9 cellular contexts compared by ENCODE assay signal in genomic region chr3:113626513-113627371, GRCh38.
DNase-seq lines count a peak whose midpoint lies in the region; ATAC-seq and TF ChIP-seq lines count a peak whose summit lies in the region.
"Had no signal": no experiment of that assay in that cellular context is flagged by ENCODE, and none has a peak within 500 bp of the region (broad histone marks: within the 10 kb centered on the region; RNA-seq: fewer than 3 reads in every experiment).

No MANE protein-coding gene starts in this region.

- H3K9me3 Mint-ChIP-seq in progenitor cell of endocrine pancreas (ENCODE audit: low read depth): no peaks in the 10 kb centered on the region

- H3K36me3 ChIP-seq in adrenal gland (replicated peaks in 1 of 2): no peaks in the 10 kb centered on the region
- H3K36me3 ChIP-seq: BLaER1 treated with 17β-estradiol and CSF1 and Interleukin-3, amounts not matched to agents 10 nM and 100 nM had no signal

- 21 to 23% (median 22%) methylated on average over 10 of the region's 10 CpGs for WGBS in adrenal gland, 4 donors

- intact Hi-C loops in adrenal gland (cut with DNase I) (loop anchor here in 1 of 2 donors (5.0 kb wide), 1 partner anchor 134 kb away; no protein-coding TSS in a partner anchor), left cardiac atrium (cut with DNase I) (loop anchor here (1.0 to 10.0 kb wide), 2 partner anchors 131 to 132 kb away; no protein-coding TSS in a partner anchor)

- H3K27me3 Mint-ChIP-seq in progenitor cell of endocrine pancreas: peaks cover 36% of the 10 kb centered on the region

- H3K4me1 ChIP-seq in adrenal gland (replicated peaks in 1 of 2): peaks cover 0 to 3% of the 10 kb centered on the region in 2 donors

- peak; percentile 21 to 75 (median 43) for DNase-seq in NCI-H1417 (lab: John Stamatoyannopoulos, UW)
- DNase-seq in NCI-H1417 treated with DMSO at 0.1 percent for 48 hours (lab: John Stamatoyannopoulos, UW): no peak
- DNase-seq in HFF-Myc (ENCODE audit: extremely low read depth, low read depth): peak; percentile 24
- peak; percentile 42 for DNase-seq in NCI-H510A (lab: John Stamatoyannopoulos, UW)
- DNase-seq in adrenal gland: peak; percentile 38 to 81 (median 56)
- DNase-seq in left cardiac atrium: peak; percentile 57
- DNase-seq in progenitor cell of endocrine pancreas (ENCODE audit: low spot score, unreplicated experiment): peak; percentile 11

- no peaks in the 10 kb centered on the region for H3K4me1 Mint-ChIP-seq in progenitor cell of endocrine pancreas (ENCODE audit: low read depth)

- H3K9me3 ChIP-seq in adrenal gland (replicated peaks in 1 of 3): no peaks in the 10 kb centered on the region
- H3K9me3 ChIP-seq: BLaER1 treated with 17β-estradiol and CSF1 and Interleukin-3, amounts not matched to agents 10 nM and 100 nM had no signal

- no peak for TF ChIP-seq POLR2A in adrenal gland (IDR thresholded peaks at IDR 0.05)

- H3K27me3 ChIP-seq in adrenal gland: no peaks in the 10 kb centered on the region
- H3K27me3 ChIP-seq: BLaER1 treated with 17β-estradiol and CSF1 and Interleukin-3, amounts not matched to agents 10 nM and 100 nM had no signal

- H3K36me3 Mint-ChIP-seq in progenitor cell of endocrine pancreas (ENCODE audit: insufficient read depth): no peaks in the 10 kb centered on the region

- H3K4me3 ChIP-seq in HFF-Myc (replicated peaks; ENCODE audit: low read depth, low read length) (no peak overlapping the region), adrenal gland (peak overlapping the region in 1 of 4 donors; percentile 23)
- H3K4me3 ChIP-seq: BLaER1 treated with 17β-estradiol and CSF1 and Interleukin-3, amounts not matched to agents 10 nM and 100 nM had no signal

- ATAC-seq in left cardiac atrium: peak; percentile 90 to 93
- no peak for ATAC-seq in HG03280 (IDR thresholded peaks at IDR 0.05; ENCODE audit: unreplicated experiment)

- H3K27ac Mint-ChIP-seq in progenitor cell of endocrine pancreas: no peak overlapping the region

- H3K4me3 Mint-ChIP-seq in progenitor cell of endocrine pancreas (ENCODE audit: low read depth): no peak overlapping the region

- peak; percentile 88 for TF ChIP-seq CTCF in HFF-Myc (IDR thresholded peaks at IDR 0.05; ENCODE audit: low read depth, low read length, missing control alignments)
- peak; percentile 76 to 93 (median 85) for TF ChIP-seq CTCF in adrenal gland (IDR thresholded peaks at IDR 0.05)
- TF ChIP-seq CTCF in progenitor cell of endocrine pancreas (IDR thresholded peaks at IDR 0.05; ENCODE audit: unreplicated experiment): peak; percentile 93

- H3K27ac ChIP-seq in adrenal gland: no peak overlapping the region
- H3K27ac ChIP-seq: BLaER1 treated with 17β-estradiol and CSF1 and Interleukin-3, amounts not matched to agents 10 nM and 100 nM had no signal
